9 cellular contexts compared by ENCODE assay signal in the genomic region with DNA sequence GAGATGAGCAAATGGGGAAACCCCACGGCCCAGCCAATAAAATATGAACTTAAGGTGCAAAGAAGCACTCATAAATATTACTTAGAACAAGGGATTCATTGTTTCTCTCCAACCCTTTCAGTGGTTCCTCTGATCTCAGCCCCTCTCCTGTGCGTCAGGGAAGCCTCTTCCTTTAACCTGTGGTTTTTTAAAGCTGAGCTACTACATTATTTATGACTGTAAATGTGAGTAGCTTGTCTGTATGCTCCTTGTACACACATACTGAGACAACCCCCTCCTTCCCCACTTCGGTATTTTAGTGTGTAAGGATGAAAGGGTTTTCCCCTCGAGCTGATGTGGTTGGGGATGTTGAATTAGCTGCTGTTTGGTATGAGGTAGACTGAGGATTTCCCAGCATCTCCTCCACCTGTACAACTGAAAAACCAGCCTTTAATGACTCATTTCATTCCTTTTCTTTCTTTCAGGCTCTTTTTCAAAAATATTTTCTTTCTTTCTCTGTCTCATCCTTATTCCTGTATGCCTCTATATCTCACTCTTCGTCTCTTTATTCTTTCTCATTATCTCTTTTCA. TPM values are rescaled to one million over a fixed set of nuclear protein-coding genes. Genes with fewer than 3 reads are reported as not detected.
DNase-seq lines count a peak whose midpoint lies in the region; ATAC-seq and TF ChIP-seq lines count a peak whose summit lies in the region.
"Had no signal": no experiment of that assay in that cellular context is flagged by ENCODE, and none has a peak within 500 bp of the region (broad histone marks: within the 10 kb centered on the region; RNA-seq: fewer than 3 reads in every experiment).

No MANE protein-coding gene starts in this region.

- no peaks in the 10 kb centered on the region for H3K4me1 Mint-ChIP-seq in CD4-positive, alpha-beta memory T cell
- H3K4me1 Mint-ChIP-seq in progenitor cell of endocrine pancreas (ENCODE audit: low read depth) = peaks cover 4% of the 10 kb centered on the region

- H3K9me3 ChIP-seq in CD4-positive, alpha-beta memory T cell (ENCODE audit: control insufficient read depth in 1 of 2, low read length in 2 of 2) = no peaks in the 10 kb centered on the region

- POLR2A ChIA-PET in CD4-positive, alpha-beta memory T cell (lab: Charles Lee; ENCODE audit: partially characterized antibody) = no interaction called here

- peak overlapping the region in 1 of 8 donors; percentile 6 for H3K4me3 Mint-ChIP-seq in CD4-positive, alpha-beta memory T cell
- H3K4me3 Mint-ChIP-seq in progenitor cell of endocrine pancreas (ENCODE audit: low read depth) = no peak overlapping the region
- H3K4me3 Mint-ChIP-seq: activated naive CD8-positive, alpha-beta T cell had no signal

- H3K27me3 ChIP-seq in CD4-positive, alpha-beta memory T cell (ENCODE audit: insufficient read depth, low read length) = no peaks in the 10 kb centered on the region

- in situ Hi-C loops in astrocyte of the spinal cord (cut with HindIII; ENCODE audit: low sequenced_read_pairs) = no loop called here

- H3K27ac Mint-ChIP-seq in CD4-positive, alpha-beta memory T cell = no peak overlapping the region
- H3K27ac Mint-ChIP-seq in progenitor cell of endocrine pancreas = no peak overlapping the region
- H3K27ac Mint-ChIP-seq: activated naive CD8-positive, alpha-beta T cell had no signal

- DNase-seq in ELR (ENCODE audit: low read depth) (peak; percentile 95), astrocyte of the spinal cord (ENCODE audit: low read depth, low spot score) (peak; percentile 77), Ammon's horn (ENCODE audit: low spot score) (no peak), progenitor cell of endocrine pancreas (ENCODE audit: low spot score, unreplicated experiment) (no peak), COR-L47 (lab: John Stamatoyannopoulos, UW) (no peak)
- DNase-seq in CD4-positive, alpha-beta memory T cell = no peak

- H3K36me3 Mint-ChIP-seq in CD4-positive, alpha-beta memory T cell = no peaks in the 10 kb centered on the region
- H3K36me3 Mint-ChIP-seq in progenitor cell of endocrine pancreas (ENCODE audit: insufficient read depth) = no peaks in the 10 kb centered on the region
- H3K36me3 Mint-ChIP-seq: activated naive CD8-positive, alpha-beta T cell had no signal

- H3K4me3 ChIP-seq in astrocyte of the spinal cord (ENCODE audit: low read depth, low read length) = no peak overlapping the region
- H3K4me3 ChIP-seq in CD4-positive, alpha-beta memory T cell (ENCODE audit: low read length in 2 of 2) = no peak overlapping the region

- H3K27me3 Mint-ChIP-seq in CD4-positive, alpha-beta memory T cell = no peaks in the 10 kb centered on the region
- no peaks in the 10 kb centered on the region for H3K27me3 Mint-ChIP-seq in progenitor cell of endocrine pancreas
- H3K27me3 Mint-ChIP-seq: activated naive CD8-positive, alpha-beta T cell had no signal

- no peak overlapping the region for H3K27ac ChIP-seq in CD4-positive, alpha-beta memory T cell (ENCODE audit: low read depth, low read length)

- TF ChIP-seq CTCF in astrocyte of the spinal cord (IDR thresholded peaks at IDR 0.05; ENCODE audit: low read depth, low read length) (no peak), progenitor cell of endocrine pancreas (IDR thresholded peaks at IDR 0.05; ENCODE audit: unreplicated experiment) (no peak)

- intact Hi-C loops in CD4-positive, alpha-beta memory T cell (cut with micrococcal nuclease) = no loop called here

- H3K36me3 ChIP-seq in CD4-positive, alpha-beta memory T cell (ENCODE audit: insufficient read depth, low read length) = no peaks in the 10 kb centered on the region

- CTCF ChIA-PET in CD4-positive, alpha-beta memory T cell (lab: Charles Lee; ENCODE audit: partially characterized antibody) = no interaction called here

- no peaks in the 10 kb centered on the region for H3K4me1 ChIP-seq in CD4-positive, alpha-beta memory T cell (ENCODE audit: insufficient read depth, low read length)

- peaks cover 0 to 15% (median 5%) of the 10 kb centered on the region in 8 donors for H3K9me3 Mint-ChIP-seq in CD4-positive, alpha-beta memory T cell
- no peaks in the 10 kb centered on the region for H3K9me3 Mint-ChIP-seq in progenitor cell of endocrine pancreas (ENCODE audit: low read depth)

- ATAC-seq in GM19463 (IDR thresholded peaks at IDR 0.05; ENCODE audit: unreplicated experiment) (peak; percentile 98), HG03354 (IDR thresholded peaks at IDR 0.05; ENCODE audit: poor library complexity, severe bottlenecking, unreplicated experiment) (peak; percentile 97)

RNA-seq across cellular contexts. Expression of a gene that starts 6.4 kb away (rescaled TPM):
- total RNA-seq in CD4-positive, alpha-beta memory T cell = not detected
- not detected for polyA plus RNA-seq in CD4-positive, alpha-beta memory T cell
- total RNA-seq in progenitor cell of endocrine pancreas = 0.91 and 1.7 TPM in 2 replicates

Comparison
In these comparisons a context has a peak if more than half of its experiments do, and no peak if none do; other contexts are left out.
1. DNase-seq: peak in ELR (single experiment) and astrocyte of the spinal cord (single experiment); none in Ammon's horn (single experiment), CD4-positive, alpha-beta memory T cell (0 of 5), progenitor cell of endocrine pancreas (single experiment) and COR-L47 (single experiment).